18 cellular contexts compared by ENCODE assay signal in the genomic region with DNA sequence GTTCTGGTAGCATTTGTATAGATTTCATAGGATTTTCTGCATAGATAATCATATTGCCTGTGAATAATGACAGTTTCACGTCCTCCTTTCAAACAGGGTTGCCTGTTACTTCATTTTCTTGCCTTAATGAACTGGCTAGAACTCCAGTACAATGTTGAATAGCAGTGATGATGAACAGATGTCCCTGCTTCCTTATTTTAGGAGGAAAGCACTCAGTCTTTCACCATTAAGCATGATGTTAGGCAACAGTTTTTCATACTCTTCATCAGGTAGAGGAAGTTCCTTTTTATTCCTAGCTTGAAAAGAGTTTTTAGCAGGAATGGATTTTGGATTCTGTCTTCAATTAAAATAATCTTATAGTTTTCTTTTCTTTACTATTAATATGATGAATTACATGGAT.
"Had no signal": no experiment of that assay in that cellular context is flagged by ENCODE, and none has a peak within 500 bp of the region (broad histone marks: within the 10 kb centered on the region; RNA-seq: fewer than 3 reads in every experiment).

No MANE protein-coding gene starts in this region.

- H3K27ac ChIP-seq: body of pancreas, hepatocyte, pancreas, thoracic aorta had no signal

- H3K27me3 Mint-ChIP-seq: activated naive CD8-positive, alpha-beta T cell treated with anti-CD3 and anti-CD28 coated beads for 36 hours; naive B cell had no signal

- DNase-seq: activated CD4-positive, alpha-beta T cell treated with anti-CD3 and anti-CD28 coated beads for 48 hours; activated CD8-positive, alpha-beta memory T cell treated with anti-CD3 and anti-CD28 coated beads, Interleukin-2, amount 50 U/mL, for 48 hours; activated naive CD8-positive, alpha-beta T cell treated with anti-CD3 and anti-CD28 coated beads for 36 hours; activated T-cell treated with anti-CD3 and anti-CD28 coated beads, Interleukin-2, amount 50 U/mL, for 72 hours; amygdala; body of pancreas; caudate nucleus; islet precursor cell; naive B cell; pancreas; stimulated activated CD4-positive, alpha-beta T cell treated with anti-CD3 and anti-CD28 coated beads, Interleukin-12 subunit alpha, Interleukin-12 subunit beta, amount 100 ng/mL, for 4 hours; stimulated activated CD4-positive, alpha-beta T cell treated with anti-CD3 and anti-CD28 coated beads, Interleukin-2, amount 100 ng/mL, for 24 hours had no signal

- H3K9me3 Mint-ChIP-seq: activated naive CD8-positive, alpha-beta T cell treated with anti-CD3 and anti-CD28 coated beads for 36 hours; activated T-cell treated with anti-CD3 and anti-CD28 coated beads, Interleukin-2, amount 50 U/mL, for 72 hours; naive B cell; WTC11 had no signal

- H3K4me3 Mint-ChIP-seq: activated naive CD8-positive, alpha-beta T cell treated with anti-CD3 and anti-CD28 coated beads for 36 hours; activated T-cell treated with anti-CD3 and anti-CD28 coated beads, Interleukin-2, amount 50 U/mL, for 72 hours; naive B cell; WTC11 had no signal

- H3K36me3 ChIP-seq: pancreas, thoracic aorta had no signal

- FAIRE-seq: colon, pancreas, TTC549 had no signal

- H3K9me3 ChIP-seq: body of pancreas, pancreas, thoracic aorta had no signal

- H3K4me3 ChIP-seq: body of pancreas, hepatocyte, pancreas, thoracic aorta had no signal

- ATAC-seq: activated T-cell treated with anti-CD3 and anti-CD28 coated beads, Interleukin-2, amount 50 U/mL, for 72 hours; body of pancreas; esophagus mucosa; pancreas; WTC11 had no signal

- H3K36me3 Mint-ChIP-seq: WTC11 had no signal

- H3K27me3 ChIP-seq: body of pancreas, hepatocyte, pancreas had no signal

- H3K27ac Mint-ChIP-seq: activated naive CD8-positive, alpha-beta T cell treated with anti-CD3 and anti-CD28 coated beads for 36 hours; activated T-cell treated with anti-CD3 and anti-CD28 coated beads, Interleukin-2, amount 50 U/mL, for 72 hours; naive B cell; WTC11 had no signal

- H3K4me1 Mint-ChIP-seq: activated naive CD8-positive, alpha-beta T cell treated with anti-CD3 and anti-CD28 coated beads for 36 hours; naive B cell; WTC11 had no signal
